ENCODE assay signal across 34 cellular contexts in genomic region chr6:5256952-5257351, GRCh38.
"Had no signal": no experiment of that assay in that cellular context is flagged by ENCODE, and none has a peak within 500 bp of the region (broad histone marks: within the 10 kb centered on the region; RNA-seq: fewer than 3 reads in every experiment).

No MANE protein-coding gene starts in this region.

- H3K4me3 ChIP-seq: adrenal gland, body of pancreas, breast epithelium had no signal

- H3K9me3 Mint-ChIP-seq: activated B cell treated with CpG ODN at 0.5 μM for 24 hours; activated CD4-positive, alpha-beta memory T cell treated with anti-CD3 and anti-CD28 coated beads for 36 hours; activated CD8-positive, alpha-beta T cell treated with anti-CD3 and anti-CD28 coated beads for 36 hours; activated naive CD4-positive, alpha-beta T cell treated with anti-CD3 and anti-CD28 coated beads for 36 hours; activated naive CD8-positive, alpha-beta T cell treated with anti-CD3 and anti-CD28 coated beads for 36 hours; activated T-cell treated with anti-CD3 and anti-CD28 coated beads, Interleukin-2, amount 50 U/mL, for 24 hours; activated T-helper 1 cell treated with anti-CD3 and anti-CD28 coated beads, Interleukin-12 subunit alpha, Interleukin-12 subunit beta, Interleukin-2, Interleukin-4 antibody, amounts not matched to agents 30 ng/mL and 10 ng/mL and 1 ng/mL, durations not matched to agents 14 hours and 24 hours and 36 hours; activated T-helper 17 cell treated with anti-CD3 and anti-CD28 coated beads, Interleukin-2, amount 50 U/mL, for 72 hours; T-helper 1 cell treated with Interleukin-12 subunit alpha and Interleukin-12 subunit beta and Interleukin-4 antibody, amounts not matched to agents 30 μg/mL and 1 μg/mL, for 36 hours; T-helper 2 cell treated with Interferon-gamma antibody and Interleukin-4, amounts not matched to agents 5 μg/mL and 100 μg/mL, for 36 hours had no signal

- DNase-seq: activated B cell treated with CpG ODN at 0.5 μM for 24 hours; activated CD4-positive, alpha-beta memory T cell treated with anti-CD3 and anti-CD28 coated beads for 36 hours; activated CD4-positive, alpha-beta T cell treated with anti-CD3 and anti-CD28 coated beads for 4 hours; activated CD4-positive, alpha-beta T cell treated with anti-CD3 and anti-CD28 coated beads, Interleukin-2, amount 50 U/mL, for 1 hour; activated CD4-positive, alpha-beta T cell treated with anti-CD3 and anti-CD28 coated beads, Interleukin-2, amount 50 U/mL, for 4 hours; activated CD4-positive, CD25-positive, alpha-beta regulatory T cell treated with anti-CD3 and anti-CD28 coated beads, Interleukin-2, amount 50 U/mL, for 72 hours; activated CD8-positive, alpha-beta T cell treated with anti-CD3 and anti-CD28 coated beads for 36 hours; activated effector memory CD4-positive, alpha-beta T cell treated with anti-CD3 and anti-CD28 coated beads, Interleukin-2, amount 50 U/mL, for 16 hours; activated gamma-delta T cell treated with Interleukin-2 at 50 U/mL for 16 hours; activated naive CD4-positive, alpha-beta T cell; activated naive CD4-positive, alpha-beta T cell treated with anti-CD3 and anti-CD28 coated beads for 36 hours; activated naive CD4-positive, alpha-beta T cell treated with anti-CD3 and anti-CD28 coated beads, Interleukin-2, amount 50 U/mL, for 16 hours; activated naive CD8-positive, alpha-beta T cell treated with anti-CD3 and anti-CD28 coated beads for 36 hours; activated T-cell treated with anti-CD3 and anti-CD28 coated beads, Interleukin-2, amount 50 U/mL, for 24 hours; activated T-cell treated with anti-CD3 and anti-CD28 coated beads, Interleukin-2, amount 50 U/mL, for 48 hours; adrenal gland; amniotic stem cell; aorta; body of pancreas; brain microvascular endothelial cell; central memory CD4-positive, alpha-beta T cell; SW 1271; T-helper 1 cell; T-helper 2 cell; T-helper 9 cell had no signal

- H3K4me3 Mint-ChIP-seq: activated B cell treated with CpG ODN at 0.5 μM for 24 hours; activated CD4-positive, alpha-beta memory T cell treated with anti-CD3 and anti-CD28 coated beads for 36 hours; activated CD8-positive, alpha-beta T cell treated with anti-CD3 and anti-CD28 coated beads for 36 hours; activated naive CD4-positive, alpha-beta T cell treated with anti-CD3 and anti-CD28 coated beads for 36 hours; activated naive CD8-positive, alpha-beta T cell treated with anti-CD3 and anti-CD28 coated beads for 36 hours; activated T-cell treated with anti-CD3 and anti-CD28 coated beads, Interleukin-2, amount 50 U/mL, for 24 hours; activated T-helper 1 cell treated with anti-CD3 and anti-CD28 coated beads, Interleukin-12 subunit alpha, Interleukin-12 subunit beta, Interleukin-2, Interleukin-4 antibody, amounts not matched to agents 30 ng/mL and 10 ng/mL and 1 ng/mL, durations not matched to agents 14 hours and 24 hours and 36 hours; activated T-helper 17 cell treated with anti-CD3 and anti-CD28 coated beads, Interleukin-2, amount 50 U/mL, for 72 hours; T-helper 1 cell treated with Interleukin-12 subunit alpha and Interleukin-12 subunit beta and Interleukin-4 antibody, amounts not matched to agents 30 μg/mL and 1 μg/mL, for 36 hours; T-helper 2 cell treated with Interferon-gamma antibody and Interleukin-4, amounts not matched to agents 5 μg/mL and 100 μg/mL, for 36 hours had no signal

- H3K27me3 ChIP-seq: adrenal gland, body of pancreas, brain microvascular endothelial cell, breast epithelium had no signal

- H3K27ac ChIP-seq: adrenal gland, body of pancreas, brain microvascular endothelial cell, breast epithelium, VCaP had no signal

- H3K9me3 ChIP-seq: adrenal gland, body of pancreas, breast epithelium had no signal

- FAIRE-seq: astrocyte, TTC549 had no signal

- H3K36me3 ChIP-seq: adrenal gland, brain microvascular endothelial cell, breast epithelium had no signal

- H3K27me3 Mint-ChIP-seq: activated B cell treated with CpG ODN at 0.5 μM for 24 hours; activated CD4-positive, alpha-beta memory T cell treated with anti-CD3 and anti-CD28 coated beads for 36 hours; activated CD8-positive, alpha-beta T cell treated with anti-CD3 and anti-CD28 coated beads for 36 hours; activated naive CD8-positive, alpha-beta T cell treated with anti-CD3 and anti-CD28 coated beads for 36 hours; activated T-cell treated with anti-CD3 and anti-CD28 coated beads, Interleukin-2, amount 50 U/mL, for 24 hours; activated T-helper 17 cell treated with anti-CD3 and anti-CD28 coated beads, Interleukin-2, amount 50 U/mL, for 72 hours had no signal

- ATAC-seq: activated CD8-positive, alpha-beta T cell treated with anti-CD3 and anti-CD28 coated beads for 36 hours; activated naive CD4-positive, alpha-beta T cell treated with anti-CD3 and anti-CD28 coated beads, Interleukin-2, amount 50 U/mL, for 72 hours; activated T-helper 17 cell treated with anti-CD3 and anti-CD28 coated beads, Interleukin-2, amount 50 U/mL, for 72 hours; body of pancreas had no signal

- H3K4me1 ChIP-seq: breast epithelium had no signal

- H3K27ac Mint-ChIP-seq: activated B cell treated with CpG ODN at 0.5 μM for 24 hours; activated CD4-positive, alpha-beta memory T cell treated with anti-CD3 and anti-CD28 coated beads for 36 hours; activated CD8-positive, alpha-beta T cell treated with anti-CD3 and anti-CD28 coated beads for 36 hours; activated naive CD4-positive, alpha-beta T cell treated with anti-CD3 and anti-CD28 coated beads for 36 hours; activated naive CD8-positive, alpha-beta T cell treated with anti-CD3 and anti-CD28 coated beads for 36 hours; activated T-cell treated with anti-CD3 and anti-CD28 coated beads, Interleukin-2, amount 50 U/mL, for 24 hours; activated T-helper 1 cell treated with anti-CD3 and anti-CD28 coated beads, Interleukin-12 subunit alpha, Interleukin-12 subunit beta, Interleukin-2, Interleukin-4 antibody, amounts not matched to agents 30 ng/mL and 10 ng/mL and 1 ng/mL, durations not matched to agents 14 hours and 24 hours and 36 hours; activated T-helper 17 cell treated with anti-CD3 and anti-CD28 coated beads, Interleukin-2, amount 50 U/mL, for 72 hours; T-helper 1 cell treated with Interleukin-12 subunit alpha and Interleukin-12 subunit beta and Interleukin-4 antibody, amounts not matched to agents 30 μg/mL and 1 μg/mL, for 36 hours; T-helper 2 cell treated with Interferon-gamma antibody and Interleukin-4, amounts not matched to agents 5 μg/mL and 100 μg/mL, for 36 hours had no signal
